Comparison of ENCODE assay signal across 8 cellular contexts in the genomic region with DNA sequence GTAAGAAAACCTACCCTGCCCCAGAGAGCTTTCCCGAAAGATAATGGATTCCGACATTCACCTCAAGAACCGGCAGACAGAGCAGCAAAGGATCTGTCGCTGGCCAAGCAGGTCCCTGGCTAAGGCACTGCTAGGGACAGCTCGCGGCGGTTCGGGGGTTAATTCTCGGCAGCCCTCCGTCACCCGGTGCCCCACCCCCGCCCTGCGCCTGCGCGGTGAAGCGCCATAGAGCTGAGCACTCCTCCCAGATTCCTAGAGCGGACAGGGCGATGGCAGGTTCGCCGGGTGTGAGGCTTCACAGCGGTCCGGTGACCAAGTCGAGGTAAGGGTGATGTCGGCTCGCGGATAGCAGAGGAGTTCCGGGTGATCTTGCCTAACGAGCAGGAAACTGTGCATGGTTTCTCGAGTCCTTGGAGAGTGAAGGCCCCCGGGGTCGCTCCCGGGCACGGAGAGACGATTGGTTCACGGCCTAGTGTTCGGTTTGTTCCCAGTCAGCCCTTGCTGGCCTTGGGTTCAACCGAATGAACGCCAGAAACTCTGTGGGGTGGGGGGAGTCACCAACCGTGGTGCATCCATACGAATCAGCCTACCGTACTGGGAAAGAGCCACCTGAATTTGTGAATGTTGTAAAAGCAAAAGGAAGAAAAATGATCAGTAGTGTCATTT. TPM values are rescaled to one million over a fixed set of nuclear protein-coding genes. Genes with fewer than 3 reads are reported as not detected.
A peak's percentile ranks its signal among the peaks of the same experiment; 100 is the strongest.
DNase-seq lines count a peak whose midpoint lies in the region; ATAC-seq and TF ChIP-seq lines count a peak whose summit lies in the region.

A gene (minus strand): TSS at position 160 of the 666 bp plus-strand sequence. CDS start 25,877 bp downstream, outside the sequence.

- peak; percentile 92 to 98 (median 96) for DNase-seq in CD8-positive, alpha-beta T cell
- DNase-seq in HS-27A (ENCODE audit: low read depth) (peak; percentile 85), NK-92 (lab: John Stamatoyannopoulos, UW; ENCODE audit: unreplicated experiment) (peak; percentile 66), medulla oblongata (ENCODE audit: extremely low spot score) (peak; percentile 95)
- DNase-seq in activated CD8-positive, alpha-beta memory T cell treated with anti-CD3 and anti-CD28 coated beads for 24 hours: peak; percentile 99
- peak; percentile 91 to 94 (median 91) for DNase-seq in effector memory CD4-positive, alpha-beta T cell
- peak; percentile 92 for DNase-seq in stimulated activated CD8-positive, alpha-beta memory T cell treated with anti-CD3 and anti-CD28 coated beads, Interleukin-12 subunit alpha, Interleukin-12 subunit beta, amount 100 ng/mL, for 1 hour (ENCODE audit: low read depth)

- POLR2A ChIA-PET in CD8-positive, alpha-beta T cell (lab: Charles Lee): interaction anchor here (0.6 to 4.9 kb wide), 9 partner anchors 8 to 682 kb away, joined by 3 to 33 read pairs (median 5); a partner anchor contains a TSS

- CTCF ChIA-PET in CD8-positive, alpha-beta T cell (lab: Charles Lee): interaction anchor here (0.7 to 1.9 kb wide), 4 partner anchors 46 to 96 kb away, joined by 3 to 7 read pairs (median 3); no protein-coding TSS in a partner anchor

- H3K9me3 ChIP-seq in CD8-positive, alpha-beta T cell (ENCODE audit: low read length): no peaks in the 10 kb centered on the region
- no peaks in the 10 kb centered on the region for H3K9me3 ChIP-seq in effector memory CD4-positive, alpha-beta T cell (ENCODE audit: control insufficient read depth, low read length)

- TF ChIP-seq CTCF in CD8-positive, alpha-beta T cell (IDR thresholded peaks at IDR 0.05): no peak

- H3K27ac ChIP-seq in CD8-positive, alpha-beta T cell (ENCODE audit: low read depth, low read length): peak within 1 kb of the TSS; percentile 69
- peak within 1 kb of the TSS; percentile 71 for H3K27ac ChIP-seq in effector memory CD4-positive, alpha-beta T cell (ENCODE audit: insufficient read depth, low read length, poor library complexity, severe bottlenecking)

- no peaks in the 10 kb centered on the region for H3K36me3 ChIP-seq in CD8-positive, alpha-beta T cell (ENCODE audit: insufficient read depth, low read length)
- no peaks in the 10 kb centered on the region for H3K36me3 ChIP-seq in effector memory CD4-positive, alpha-beta T cell (ENCODE audit: control insufficient read depth, insufficient read depth, low read length)

- peak within 1 kb of the TSS; percentile 99 for H3K27ac Mint-ChIP-seq in CD8-positive, alpha-beta T cell

- peaks cover 17% of the 10 kb centered on the region for H3K4me1 ChIP-seq in CD8-positive, alpha-beta T cell (ENCODE audit: insufficient read depth, low read length)
- peaks cover 6% of the 10 kb centered on the region for H3K4me1 ChIP-seq in effector memory CD4-positive, alpha-beta T cell (ENCODE audit: control insufficient read depth, insufficient read depth, low read length, poor library complexity, severe bottlenecking)

- peak within 1 kb of the TSS; percentile 78 for H3K4me3 ChIP-seq in CD8-positive, alpha-beta T cell (ENCODE audit: low read depth, low read length)
- H3K4me3 ChIP-seq in effector memory CD4-positive, alpha-beta T cell (ENCODE audit: insufficient read depth, low read depth, low read length, poor library complexity, severe bottlenecking): peak within 1 kb of the TSS; percentile 70

- H3K4me3 Mint-ChIP-seq in CD8-positive, alpha-beta T cell: peak within 1 kb of the TSS; percentile 99

- no peaks in the 10 kb centered on the region for H3K27me3 Mint-ChIP-seq in CD8-positive, alpha-beta T cell (ENCODE audit: low read depth)

- peaks cover 70% of the 10 kb centered on the region for H3K4me1 Mint-ChIP-seq in CD8-positive, alpha-beta T cell (ENCODE audit: low read depth)

- peaks cover 8% of the 10 kb centered on the region for H3K9me3 Mint-ChIP-seq in CD8-positive, alpha-beta T cell

- H3K27me3 ChIP-seq in CD8-positive, alpha-beta T cell (ENCODE audit: insufficient read depth, low read length): no peaks in the 10 kb centered on the region
- H3K27me3 ChIP-seq in effector memory CD4-positive, alpha-beta T cell (replicated peaks; ENCODE audit: control insufficient read depth, insufficient read depth, low read length, poor library complexity, severe bottlenecking): no peaks in the 10 kb centered on the region

- intact Hi-C loops in CD8-positive, alpha-beta T cell (cut with DNase I, micrococcal nuclease): loop anchor here (1.0 to 5.0 kb wide), 10 partner anchors 23 to 842 kb away; a partner anchor contains a TSS

- H3K36me3 Mint-ChIP-seq in CD8-positive, alpha-beta T cell: peaks cover 45% of the 10 kb centered on the region

- ATAC-seq in CD8-positive, alpha-beta T cell: peak; percentile 94
- ATAC-seq in GM19467 (IDR thresholded peaks at IDR 0.05; ENCODE audit: unreplicated experiment): peak; percentile 89

RNA-seq across cellular contexts. Expression of the gene that starts here (rescaled TPM):
- total RNA-seq in CD8-positive, alpha-beta T cell: 1 to 10 TPM; 6.2 to 6.3 TPM

Comparison
In these comparisons a context has a peak if more than half of its experiments do, and no peak if none do; other contexts are left out.
1. Peak in every context shown above with its lines: DNase-seq, ATAC-seq, H3K4me3 ChIP-seq and H3K27ac ChIP-seq.